ENCODE assay signal across 16 cellular contexts in genomic region chr2:235715601-235716000, GRCh38.
A peak's percentile ranks its signal among the peaks of the same experiment; 100 is the strongest.
DNase-seq lines count a peak whose midpoint lies in the region; ATAC-seq, FAIRE-seq and TF ChIP-seq lines count a peak whose summit lies in the region.
"Had no signal": no experiment of that assay in that cellular context is flagged by ENCODE, and none has a peak within 500 bp of the region (broad histone marks: within the 10 kb centered on the region; RNA-seq: fewer than 3 reads in every experiment).

No MANE protein-coding gene starts in this region.

- H3K79me1 ChIP-seq in H1 (ENCODE audit: low read depth, low read length) (peaks cover 4% of the 10 kb centered on the region), neuronal stem cell (ENCODE audit: low read depth, low read length) (peaks cover 6% of the 10 kb centered on the region)

- H4K91ac ChIP-seq in H1 (replicated peaks; ENCODE audit: insufficient read length, low read length) (no peak overlapping the region), neuronal stem cell (ENCODE audit: low read depth, low read length, poor library complexity) (no peak overlapping the region)

- no peak overlapping the region for H3K18ac ChIP-seq in H1 (ENCODE audit: extremely low read depth, low read length)
- peak overlapping the region; percentile 41 for H3K18ac ChIP-seq in neuronal stem cell (ENCODE audit: low read length)

- TF ChIP-seq EP300 in H1 (IDR thresholded peaks at IDR 0.05; ENCODE audit: borderline replicate concordance in 1 of 2, low read depth in 2 of 2, low read length in 2 of 2): no peak
- TF ChIP-seq EP300 in suprapubic skin (IDR thresholded peaks at IDR 0.05): no peak

- H2AK5ac ChIP-seq in H1 (ENCODE audit: low read depth, low read length) (no peak overlapping the region), neuronal stem cell (ENCODE audit: low read depth, low read length) (no peak overlapping the region)

- peak overlapping the region; percentile 84 for H3K27ac Mint-ChIP-seq in T-helper 17 cell
- H3K27ac Mint-ChIP-seq: CD14-positive monocyte; CD8-positive, alpha-beta T cell had no signal

- no peak for ATAC-seq in T-helper 17 cell
- ATAC-seq: CD8-positive, alpha-beta T cell had no signal

- H2BK15ac ChIP-seq in H1 (ENCODE audit: low read length) (no peak overlapping the region), neuronal stem cell (ENCODE audit: low read length) (no peak overlapping the region)

- no peak for DNase-seq in T-helper 17 cell
- DNase-seq in H1 (ENCODE audit: low read depth in 1 of 2, low spot score in 2 of 2): no peak
- no peak for DNase-seq in neuronal stem cell (ENCODE audit: low spot score)
- DNase-seq in activated CD4-positive, CD25-positive, alpha-beta regulatory T cell (lab: John Stamatoyannopoulos, UW): no peak
- DNase-seq in activated CD4-positive, alpha-beta T cell treated with anti-CD3 and anti-CD28 coated beads for 1 hour: no peak
- no peak for DNase-seq in hepatocyte (ENCODE audit: low spot score)
- DNase-seq in suprapubic skin (ENCODE audit: low spot score in 2 of 2): no peak
- DNase-seq: ACHN; BE2C; Calu3; CD8-positive, alpha-beta T cell; GF-D8 had no signal

- H3K36me3 ChIP-seq in H1 (ENCODE audit: control insufficient read depth in 2 of 4, insufficient read depth in 4 of 4, low read length in 3 of 4) (peaks cover 0 to 9% (median under 1%) of the 10 kb centered on the region in 4 experiments; a peak in 3 of 8 replicates), neuronal stem cell (replicated peaks in 1 of 2; ENCODE audit: control insufficient read depth in 2 of 2, insufficient read depth in 2 of 2, low read length in 2 of 2) (peaks cover 5 to 65% of the 10 kb centered on the region in 2 donors), stomach smooth muscle (ENCODE audit: control insufficient read depth in 2 of 2, insufficient read depth in 2 of 2, low read length in 2 of 2) (peaks cover 14 to 28% of the 10 kb centered on the region in 2 donors), hepatocyte (replicated peaks; ENCODE audit: insufficient read depth, low read depth) (no peaks in the 10 kb centered on the region), suprapubic skin (peaks cover 3% of the 10 kb centered on the region)
- H3K36me3 ChIP-seq: BE2C had no signal

- no peak overlapping the region for H4K5ac ChIP-seq in H1 (ENCODE audit: insufficient read length, low read depth, low read length)

- H3K27me3 ChIP-seq in H1 (replicated peaks in 1 of 4; ENCODE audit: control insufficient read depth in 3 of 4, extremely low read depth in 1 of 4, insufficient read depth in 3 of 4, low read length in 3 of 4) (no peaks in the 10 kb centered on the region), neuronal stem cell (ENCODE audit: control insufficient read depth in 3 of 3, insufficient read depth in 3 of 3, low read depth in 1 of 3, low read length in 3 of 3) (no peaks in the 10 kb centered on the region), stomach smooth muscle (ENCODE audit: control insufficient read depth in 1 of 2, insufficient read depth in 2 of 2, low read length in 2 of 2) (no peaks in the 10 kb centered on the region), hepatocyte (no peaks in the 10 kb centered on the region), suprapubic skin (no peaks in the 10 kb centered on the region)
- H3K27me3 ChIP-seq: BE2C had no signal

- TF ChIP-seq RAD21 in H1 (IDR thresholded peaks at IDR 0.05 in 1 of 2, conservative IDR thresholded peaks at IDR 0.05 in 1 of 2; ENCODE audit: low read depth in 2 of 2, low read length in 2 of 2): no peak

- no peak overlapping the region for H3K4ac ChIP-seq in H1 (replicated peaks; ENCODE audit: insufficient read length, low read depth, low read length)
- no peak overlapping the region for H3K4ac ChIP-seq in neuronal stem cell (ENCODE audit: low read length)

- CTCF ChIA-PET in H1 (lab: Charles Lee; ENCODE audit: partially characterized antibody): interaction anchor here (0.9 to 1.9 kb wide), 5 partner anchors 8 to 120 kb away, joined by 3 to 5 read pairs (median 3); no protein-coding TSS in a partner anchor

- H3K4me3 ChIP-seq in H1 (ENCODE audit: extremely low read depth in 1 of 4, insufficient read depth in 2 of 4, low read depth in 3 of 4, low read length in 4 of 4): no peak overlapping the region
- H3K4me3 ChIP-seq in neuronal stem cell (ENCODE audit: low read length in 2 of 2): no peak overlapping the region
- no peak overlapping the region for H3K4me3 ChIP-seq in stomach smooth muscle (ENCODE audit: low read length in 2 of 2)
- no peak overlapping the region for H3K4me3 ChIP-seq in hepatocyte
- no peak overlapping the region for H3K4me3 ChIP-seq in suprapubic skin
- H3K4me3 ChIP-seq: HAP-1 had no signal

- H2BK120ac ChIP-seq in H1 (replicated peaks; ENCODE audit: low read depth, low read length): no peak overlapping the region
- no peak overlapping the region for H2BK120ac ChIP-seq in neuronal stem cell (ENCODE audit: low read depth, low read length)

- H2BK5ac ChIP-seq in H1 (ENCODE audit: low read depth, low read length): 0 out of 2 replicates have a peak overlapping the region, but pooled peaks have one; percentile 35
- peak overlapping the region; percentile 17 for H2BK5ac ChIP-seq in neuronal stem cell (ENCODE audit: low read length)

- H3K9ac ChIP-seq in H1 (replicated peaks in 1 of 4; ENCODE audit: extremely low read depth in 1 of 4, low read depth in 3 of 4, low read length in 3 of 4) (no peak overlapping the region), neuronal stem cell (ENCODE audit: low read depth, low read length, poor library complexity) (no peak overlapping the region), stomach smooth muscle (ENCODE audit: low read length in 2 of 2) (no peak overlapping the region)

- 92% methylated on average over 10 of the region's 10 CpGs; no CpG with 5 or more reads in 1 of the 2 experiments for WGBS in H1 (ENCODE audit: extremely low coverage in 1 of 2, insufficient coverage in 1 of 2, insufficient read length in 1 of 2, insufficient replicate concordance in 2 of 2, low coverage in 1 of 2, low lambda C conversion rate in 2 of 2, missing lambda C conversion rate in 1 of 2), 2 experiments
- WGBS in neuronal stem cell (ENCODE audit: extremely low coverage in 2 of 2, insufficient read length in 2 of 2, insufficient replicate concordance in 1 of 2), 2 donors: no CpG with 5 or more reads among the region's 10 CpGs
- WGBS in hepatocyte (ENCODE audit: low lambda C conversion rate, missing lambda C conversion rate): 95% methylated on average over 10 of the region's 10 CpGs
- 88% methylated on average over 10 of the region's 10 CpGs for WGBS in suprapubic skin

- no peak for FAIRE-seq in H1 (lab: Jason Lieb, UNC)
- FAIRE-seq: A204.1 had no signal

- H3K4me3 Mint-ChIP-seq in T-helper 17 cell: no peak overlapping the region
- H3K4me3 Mint-ChIP-seq: CD14-positive monocyte; CD8-positive, alpha-beta T cell had no signal

- H3K9me2 ChIP-seq in hepatocyte (replicated peaks; ENCODE audit: insufficient read depth): no peaks in the 10 kb centered on the region

- H3K9me3 ChIP-seq in T-helper 17 cell (ENCODE audit: control insufficient read depth, low read length, poor library complexity, severe bottlenecking) (no peaks in the 10 kb centered on the region), H1 (ENCODE audit: insufficient read depth in 2 of 2, low read depth in 1 of 2, low read length in 1 of 2) (peaks cover 0 to 1% of the 10 kb centered on the region in 2 experiments; a peak in 1 of 4 replicates), neuronal stem cell (replicated peaks in 1 of 2; ENCODE audit: control insufficient read depth in 2 of 2, insufficient read depth in 1 of 2, low read depth in 1 of 2, low read length in 2 of 2) (peaks cover 2 to 10% of the 10 kb centered on the region in 2 donors), stomach smooth muscle (ENCODE audit: control insufficient read depth in 2 of 2, low read length in 2 of 2) (no peaks in the 10 kb centered on the region), hepatocyte (ENCODE audit: low read depth) (no peaks in the 10 kb centered on the region), suprapubic skin (no peaks in the 10 kb centered on the region)
- H3K9me3 ChIP-seq: BE2C, HAP-1 had no signal

- H3K4me2 ChIP-seq in H1 (ENCODE audit: insufficient read depth in 1 of 2, low read depth in 2 of 2, low read length in 2 of 2) (no peak overlapping the region), neuronal stem cell (ENCODE audit: insufficient read depth, low read length, poor library complexity, severe bottlenecking) (no peak overlapping the region), hepatocyte (no peak overlapping the region)

- H3K4me1 Mint-ChIP-seq in T-helper 17 cell: peaks cover 20% of the 10 kb centered on the region
- H3K4me1 Mint-ChIP-seq: CD14-positive monocyte had no signal

- H2BK12ac ChIP-seq in H1 (ENCODE audit: low read depth, low read length) (no peak overlapping the region), neuronal stem cell (ENCODE audit: low read length) (no peak overlapping the region)

- no peaks in the 10 kb centered on the region for H3K23me2 ChIP-seq in H1 (ENCODE audit: low read depth, low read length)

- H2BK20ac ChIP-seq in H1 (ENCODE audit: low read length): no peak overlapping the region

- no peak overlapping the region for H3K56ac ChIP-seq in H1 (replicated peaks; ENCODE audit: insufficient read length, low read depth, low read length)

- peaks cover 15% of the 10 kb centered on the region for H3K27me3 Mint-ChIP-seq in T-helper 17 cell

- H4K20me1 ChIP-seq in H1 (replicated peaks in 1 of 2; ENCODE audit: control insufficient read depth in 1 of 2, insufficient read depth in 2 of 2, low read length in 2 of 2) (peaks cover 4 to 18% of the 10 kb centered on the region in 2 experiments), hepatocyte (ENCODE audit: insufficient read depth, poor library complexity, severe bottlenecking) (peaks cover 3% of the 10 kb centered on the region)

- no peak overlapping the region for H3K23ac ChIP-seq in H1 (ENCODE audit: insufficient read length)
- no peak overlapping the region for H3K23ac ChIP-seq in neuronal stem cell (ENCODE audit: low read depth, low read length, poor library complexity)

- TF ChIP-seq CTCF in H1 (IDR thresholded peaks at IDR 0.05; ENCODE audit: control extremely low read depth in 1 of 3, insufficient read depth in 1 of 3, low read depth in 1 of 3, low read length in 3 of 3) (no peak), hepatocyte (IDR thresholded peaks at IDR 0.05; ENCODE audit: poor library complexity) (no peak), suprapubic skin (IDR thresholded peaks at IDR 0.05) (no peak)

- no peak overlapping the region for H4K8ac ChIP-seq in H1 (ENCODE audit: extremely low read depth, insufficient read depth, low read length)
- H4K8ac ChIP-seq in neuronal stem cell (ENCODE audit: low read depth, low read length): no peak overlapping the region

- H3K14ac ChIP-seq in H1 (ENCODE audit: insufficient read length) (no peak overlapping the region), neuronal stem cell (ENCODE audit: low read length) (no peak overlapping the region)

- H3K4me1 ChIP-seq in H1 (replicated peaks in 1 of 4; ENCODE audit: control insufficient read depth in 3 of 4, insufficient read depth in 4 of 4, low read length in 3 of 4) (no peaks in the 10 kb centered on the region), neuronal stem cell (ENCODE audit: control insufficient read depth in 2 of 2, insufficient read depth in 1 of 2, low read depth in 1 of 2, low read length in 2 of 2) (peaks cover 9 to 15% of the 10 kb centered on the region in 2 donors), stomach smooth muscle (ENCODE audit: control insufficient read depth, insufficient read depth, low read length) (peaks cover 10% of the 10 kb centered on the region), hepatocyte (ENCODE audit: insufficient read depth) (no peaks in the 10 kb centered on the region), suprapubic skin (peaks cover 6% of the 10 kb centered on the region)
- H3K4me1 ChIP-seq: HAP-1 had no signal

- H3K27ac ChIP-seq in H1 (ENCODE audit: low read depth, low read length) (no peak overlapping the region), neuronal stem cell (replicated peaks; ENCODE audit: low read length) (no peak overlapping the region), stomach smooth muscle (ENCODE audit: low read length) (peak overlapping the region; percentile 18), hepatocyte (no peak overlapping the region), suprapubic skin (no peak overlapping the region)

- TF ChIP-seq POLR2A in H1 (IDR thresholded peaks at IDR 0.05; ENCODE audit: control extremely low read depth in 1 of 2, low read depth in 2 of 2, low read length in 2 of 2) (no peak), suprapubic skin (IDR thresholded peaks at IDR 0.05) (no peak)

- peaks cover 1% of the 10 kb centered on the region for H3K36me3 Mint-ChIP-seq in T-helper 17 cell (ENCODE audit: low read depth)
- H3K36me3 Mint-ChIP-seq: CD14-positive monocyte; CD8-positive, alpha-beta T cell had no signal

- no peak overlapping the region for H2AFZ ChIP-seq in H1 (ENCODE audit: low read length)
- H2AFZ ChIP-seq in neuronal stem cell (ENCODE audit: low read length): no peak overlapping the region
- H2AFZ ChIP-seq in hepatocyte: no peak overlapping the region

- POLR2A ChIA-PET in H1 (lab: Charles Lee; ENCODE audit: partially characterized antibody): no interaction called here

- H3K79me2 ChIP-seq in H1 (ENCODE audit: control insufficient read depth in 1 of 2, insufficient read depth in 2 of 2, low read length in 2 of 2) (peaks cover 0 to 3% of the 10 kb centered on the region in 2 experiments; a peak in 1 of 4 replicates), hepatocyte (no peaks in the 10 kb centered on the region)
